Comparison of ENCODE assay signal across 9 cellular contexts in the genomic region with DNA sequence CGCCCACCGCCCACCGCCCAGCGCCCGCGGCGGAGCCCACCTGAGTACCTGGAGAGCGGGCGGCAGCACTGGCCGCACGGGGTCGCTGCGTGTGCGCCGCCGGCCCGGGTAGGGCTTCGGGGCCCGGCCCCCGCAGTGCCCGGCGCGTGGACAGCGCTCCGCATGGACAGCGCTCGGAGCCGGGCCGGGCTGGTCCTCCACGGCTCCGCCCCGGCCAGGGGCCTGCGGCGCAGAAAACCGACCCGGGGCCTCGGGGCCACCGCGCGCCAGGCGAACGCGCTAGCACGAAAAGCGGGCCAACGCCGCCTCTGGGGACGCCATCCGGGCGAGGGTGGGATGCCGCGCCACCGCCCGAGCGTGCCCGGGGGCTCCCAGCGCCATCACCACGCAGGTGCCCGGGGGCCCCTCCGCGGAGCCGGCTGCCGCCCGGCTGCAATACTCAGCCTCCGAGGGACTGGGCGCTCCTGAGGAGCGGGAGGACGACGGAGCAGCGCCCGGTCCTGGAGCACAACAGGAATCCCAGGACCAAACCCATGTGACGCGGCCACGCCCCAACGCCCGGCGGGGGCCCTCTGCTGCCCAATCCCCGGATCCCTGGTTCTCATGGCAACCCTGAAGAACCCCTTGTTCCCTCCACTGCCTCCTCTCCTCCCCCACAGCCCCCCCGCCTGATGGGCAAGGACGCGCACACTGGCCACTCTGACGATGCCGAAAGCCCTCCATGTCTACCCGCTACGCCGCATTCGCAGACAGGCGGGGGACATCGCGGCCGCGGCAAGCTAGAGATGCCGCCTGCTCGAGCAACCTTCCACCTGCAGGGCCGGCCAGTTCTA. TPM values are rescaled to one million over a fixed set of nuclear protein-coding genes. Genes with fewer than 3 reads are reported as not detected.
A peak's percentile ranks its signal among the peaks of the same experiment; 100 is the strongest.
DNase-seq lines count a peak whose midpoint lies in the region; ATAC-seq and TF ChIP-seq lines count a peak whose summit lies in the region.
"Had no signal": no experiment of that assay in that cellular context is flagged by ENCODE, and none has a peak within 500 bp of the region (broad histone marks: within the 10 kb centered on the region; RNA-seq: fewer than 3 reads in every experiment).

A gene (minus strand): TSS at position 521 of the 833 bp plus-strand sequence. CDS start 50,574 bp downstream, outside the sequence.

- no peak within 1 kb of the TSS for H3K27ac ChIP-seq in lung (ENCODE audit: low read depth in 1 of 2, low read length in 1 of 2)

- H3K4me3 ChIP-seq in lung: peak within 1 kb of the TSS; percentile 35

- peaks cover 0 to 8% of the 10 kb centered on the region in 2 donors for H3K4me1 Mint-ChIP-seq in effector memory CD8-positive, alpha-beta T cell (ENCODE audit: low read depth in 2 of 2)

- DNase-seq in NCI-H1417 (lab: John Stamatoyannopoulos, UW): peak; percentile 76 to 89 (median 78)
- no peak for DNase-seq in NCI-H1417 treated with DMSO at 0.1 percent for 48 hours (lab: John Stamatoyannopoulos, UW)
- peak; percentile 40 for DNase-seq in SK-MEL-5 (ENCODE audit: low read depth, low spot score)
- DNase-seq in effector memory CD8-positive, alpha-beta T cell: no peak
- DNase-seq in lung (ENCODE audit: low spot score): no peak
- peak; percentile 79 for DNase-seq in superior temporal gyrus (ENCODE audit: extremely low spot score)
- DNase-seq in NK-92 (lab: John Stamatoyannopoulos, UW; ENCODE audit: unreplicated experiment): no peak
- DNase-seq: DND-41 had no signal

- peaks cover 2 to 8% of the 10 kb centered on the region in 2 donors for H3K9me3 Mint-ChIP-seq in effector memory CD8-positive, alpha-beta T cell

- TF ChIP-seq CTCF in lung (IDR thresholded peaks at IDR 0.05; ENCODE audit: control extremely low read depth, extremely low read depth): no peak

- no peak within 1 kb of the TSS for H3K27ac Mint-ChIP-seq in effector memory CD8-positive, alpha-beta T cell

- ATAC-seq in effector memory CD8-positive, alpha-beta T cell (replicated peaks): peak; percentile 26
- ATAC-seq in lung (ENCODE audit: insufficient read depth, low FRiP score): peak; percentile 70
- no peak for ATAC-seq in HG02610 (IDR thresholded peaks at IDR 0.05; ENCODE audit: unreplicated experiment)

- H3K27me3 Mint-ChIP-seq in effector memory CD8-positive, alpha-beta T cell: peaks cover 53 to 86% of the 10 kb centered on the region in 2 donors

- in situ Hi-C loops in SK-MEL-5 (cut with HindIII; ENCODE audit: low pct_unique_long_range_greater_than_20kb, low sequenced_read_pairs): no loop called here

- H3K4me3 Mint-ChIP-seq in effector memory CD8-positive, alpha-beta T cell: peak within 1 kb of the TSS; percentile 67 to 71

- peaks cover 3 to 16% of the 10 kb centered on the region in 2 donors for H3K4me1 ChIP-seq in lung (ENCODE audit: control insufficient read depth in 2 of 2, insufficient read depth in 2 of 2, low read length in 2 of 2)

- no peaks in the 10 kb centered on the region for H3K36me3 Mint-ChIP-seq in effector memory CD8-positive, alpha-beta T cell (ENCODE audit: insufficient read depth)

- H3K9me3 ChIP-seq in lung (ENCODE audit: control insufficient read depth in 2 of 2, insufficient read depth in 1 of 2, low read length in 1 of 2): no peaks in the 10 kb centered on the region

- WGBS in lung, 2 donors: 51 to 53% methylated on average over 74 to 95 of the region's 95 CpGs

- H3K27me3 ChIP-seq in lung (ENCODE audit: control insufficient read depth, insufficient read depth): no peaks in the 10 kb centered on the region

- H3K36me3 ChIP-seq in lung (ENCODE audit: control insufficient read depth in 2 of 2, insufficient read depth in 2 of 2, low read length in 2 of 2): no peaks in the 10 kb centered on the region

RNA-seq across cellular contexts. Expression of the gene that starts here (rescaled TPM):
- 91.2 and 94.3 TPM in 2 replicates for total RNA-seq in SK-MEL-5 (2014; rRNA removed; shearing (Covaris generic))
- polyA plus RNA-seq in SK-MEL-5 (2015; cell fraction: cytosol; rRNA removed): 93.7 and 113 TPM in 2 replicates
- polyA plus RNA-seq in SK-MEL-5 (2015; cell fraction: nucleus; rRNA removed): 146 and 161 TPM in 2 replicates
- total RNA-seq in lung: 10 to 100 TPM; 57.4 to 68.6 TPM
- polyA plus RNA-seq in lung: 10 to 100 TPM; 11.6 to 24.6 TPM

Comparison
In these comparisons a context has a peak if more than half of its experiments do, and no peak if none do; other contexts are left out.
1. DNase-seq: peak in NCI-H1417 (3 of 3), SK-MEL-5 (single experiment) and superior temporal gyrus (single experiment); none in NCI-H1417 treated with DMSO at 0.1 percent for 48 hours (single experiment), effector memory CD8-positive, alpha-beta T cell (0 of 3), lung (single experiment) and NK-92 (single experiment).